ENCODE assay signal across 8 cellular contexts in the genomic region with DNA sequence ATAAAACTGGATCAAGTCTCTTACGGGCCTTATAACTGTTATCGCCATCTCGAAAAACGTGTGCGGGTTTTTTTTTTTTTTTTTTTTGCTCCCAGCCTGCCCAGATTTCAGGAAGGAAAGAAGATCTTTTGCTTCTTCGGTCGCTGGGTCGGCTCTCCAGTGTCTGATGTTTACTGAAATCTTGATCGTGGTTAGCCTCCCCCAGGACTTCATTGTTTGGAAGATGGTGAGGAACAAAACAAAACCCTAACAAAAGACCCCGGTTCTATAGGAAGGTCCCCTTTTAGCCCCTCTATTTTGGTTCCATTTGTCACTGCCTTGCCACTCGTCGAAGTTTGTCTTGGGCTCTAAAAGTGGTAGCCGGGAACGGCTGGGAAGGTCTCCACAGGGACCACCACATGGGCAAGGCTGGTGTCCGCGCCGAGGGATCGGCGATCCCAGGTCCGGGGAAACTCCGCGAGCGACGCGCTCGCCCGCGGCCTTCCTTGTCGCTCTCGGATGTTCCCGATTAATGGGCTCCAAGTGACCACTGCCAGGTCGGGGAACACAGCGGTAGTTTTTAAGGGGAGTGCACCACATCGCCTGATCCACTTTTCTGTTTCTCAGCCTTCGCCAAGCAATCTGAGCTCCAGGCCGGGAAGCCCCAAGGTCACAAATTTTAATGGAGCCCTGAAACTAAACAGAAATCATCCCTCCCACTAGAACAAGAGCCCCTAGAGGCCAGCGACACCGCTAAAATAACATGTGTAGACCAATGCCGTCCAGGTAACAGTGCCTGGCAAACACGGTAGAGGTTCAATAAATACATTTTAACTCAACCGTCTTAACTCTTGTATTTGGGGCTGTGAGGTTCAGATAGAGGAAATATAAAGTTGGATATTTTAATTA. TPM values are rescaled to one million over a fixed set of nuclear protein-coding genes. Genes with fewer than 3 reads are reported as not detected.
A peak's percentile ranks its signal among the peaks of the same experiment; 100 is the strongest.
DNase-seq lines count a peak whose midpoint lies in the region; ATAC-seq and TF ChIP-seq lines count a peak whose summit lies in the region.

No MANE protein-coding gene starts in this region.

- H3K4me1 ChIP-seq in Caco-2 = no peaks in the 10 kb centered on the region
- peaks cover 16% of the 10 kb centered on the region for H3K4me1 ChIP-seq in KMS-11 (ENCODE audit: low read depth, poor library complexity, severe bottlenecking)
- H3K4me1 ChIP-seq in SJSA1 (replicated peaks) = no peaks in the 10 kb centered on the region
- H3K4me1 ChIP-seq in osteoblast (ENCODE audit: insufficient read depth, low read length) = peaks cover 14% of the 10 kb centered on the region

- CTCF ChIA-PET in Caco-2 (lab: Charles Lee) = interaction anchor here (0.7 to 2.2 kb wide), 3 partner anchors 13 to 59 kb away, joined by 3 to 11 read pairs (median 4); no protein-coding TSS in a partner anchor

- H3K79me2 ChIP-seq in KMS-11 (ENCODE audit: insufficient read depth, low read depth) (no peaks in the 10 kb centered on the region), osteoblast (ENCODE audit: insufficient read depth, low read length) (no peaks in the 10 kb centered on the region)

- H3K4me3 ChIP-seq in Caco-2 (ENCODE audit: low read depth, low read length) (peak overlapping the region; percentile 62), KMS-11 (IDR thresholded peaks at IDR 0.05; ENCODE audit: insufficient read depth, low read depth, low read length) (peak overlapping the region; percentile 30), SJSA1 (peak overlapping the region; percentile 56), osteoblast (ENCODE audit: insufficient read depth, low read length) (peak overlapping the region; percentile 85)

- ATAC-seq in GM19463 (IDR thresholded peaks at IDR 0.05; ENCODE audit: unreplicated experiment) (peak; percentile 9), Right ventricle myocardium superior (ENCODE audit: poor library complexity) (peak; percentile 59)

- H2AFZ ChIP-seq in KMS-11 (ENCODE audit: low read depth) = peak overlapping the region; percentile 78
- peak overlapping the region; percentile 93 for H2AFZ ChIP-seq in osteoblast (ENCODE audit: low read length)

- no peaks in the 10 kb centered on the region for H3K9me3 Mint-ChIP-seq in Caco-2 (ENCODE audit: unreplicated experiment)
- no peaks in the 10 kb centered on the region for H3K9me3 Mint-ChIP-seq in activated naive CD8-positive, alpha-beta T cell (ENCODE audit: low read depth)

- POLR2A ChIA-PET in Caco-2 (lab: Charles Lee) = interaction anchor here (1.0 to 2.5 kb wide), 3 partner anchors 19 to 31 kb away, joined by 5 to 38 read pairs (median 18); a partner anchor contains a TSS

- TF ChIP-seq CTCF in Caco-2 (IDR thresholded peaks at IDR 0.05; ENCODE audit: insufficient read depth in 1 of 2, low read depth in 1 of 2, low read length in 1 of 2, severe bottlenecking in 1 of 2, unreplicated experiment in 1 of 2) = peak in 1 of 2 experiments; percentile 34
- TF ChIP-seq CTCF in KMS-11 (conservative IDR thresholded peaks at IDR 0.05; ENCODE audit: low read depth, low read length) = no peak
- peak; percentile 18 for TF ChIP-seq CTCF in osteoblast (IDR thresholded peaks at IDR 0.05; ENCODE audit: extremely low read depth, low read depth, low read length)

- DNase-seq in Caco-2 = peak; percentile 69 to 71
- DNase-seq in SJSA1 (ENCODE audit: low read depth in 1 of 2, low spot score in 2 of 2) = peak; percentile 61 to 79
- DNase-seq in Right ventricle myocardium superior = peak; percentile 68
- DNase-seq in osteoblast (ENCODE audit: insufficient read length, low spot score, missing footprints) = no peak
- DNase-seq in HuH-7 (ENCODE audit: low spot score) = no peak

- peak overlapping the region; percentile 95 for H3K27ac ChIP-seq in KMS-11
- H3K27ac ChIP-seq in SJSA1 = peak overlapping the region; percentile 84
- peak overlapping the region; percentile 95 for H3K27ac ChIP-seq in osteoblast (ENCODE audit: low read depth, low read length)

- peak overlapping the region; percentile 95 for H3K4me3 Mint-ChIP-seq in Caco-2 (ENCODE audit: unreplicated experiment)
- H3K4me3 Mint-ChIP-seq in activated naive CD8-positive, alpha-beta T cell = peak overlapping the region; percentile 95

- H3K27ac Mint-ChIP-seq in Caco-2 (ENCODE audit: unreplicated experiment) = peak overlapping the region; percentile 98
- peak overlapping the region; percentile 97 for H3K27ac Mint-ChIP-seq in activated naive CD8-positive, alpha-beta T cell

- intact Hi-C loops in Caco-2 (cut with micrococcal nuclease; ENCODE audit: unreplicated experiment) = loop anchor here (1.0 to 2.0 kb wide), 5 partner anchors 26 to 86 kb away; a partner anchor contains a TSS
- intact Hi-C loops in Right ventricle myocardium superior (cut with DNase I) = loop anchor here (2.0 to 5.0 kb wide), 2 partner anchors 46 to 86 kb away; no protein-coding TSS in a partner anchor

- H3K9ac ChIP-seq in KMS-11 = peak overlapping the region; percentile 92

- H3K4me2 ChIP-seq in KMS-11 (peak overlapping the region; percentile 67), osteoblast (ENCODE audit: insufficient read depth, low read length) (peak overlapping the region; percentile 87)

- H3K4me1 Mint-ChIP-seq in Caco-2 (ENCODE audit: low read depth, unreplicated experiment) = no peaks in the 10 kb centered on the region
- peaks cover 16% of the 10 kb centered on the region for H3K4me1 Mint-ChIP-seq in activated naive CD8-positive, alpha-beta T cell (ENCODE audit: low read depth)

- H3K36me3 ChIP-seq in Caco-2 (ENCODE audit: control insufficient read depth, insufficient read depth, low read length) (no peaks in the 10 kb centered on the region), KMS-11 (ENCODE audit: insufficient read depth) (no peaks in the 10 kb centered on the region; the same call in 1 of the 2 replicates), SJSA1 (peaks cover 11% of the 10 kb centered on the region), osteoblast (ENCODE audit: insufficient read depth, low read length) (peaks cover 14% of the 10 kb centered on the region)

- H3K36me3 Mint-ChIP-seq in Caco-2 (ENCODE audit: insufficient read depth, unreplicated experiment) = peaks cover 33% of the 10 kb centered on the region
- no peaks in the 10 kb centered on the region for H3K36me3 Mint-ChIP-seq in activated naive CD8-positive, alpha-beta T cell

- no peaks in the 10 kb centered on the region for H3K27me3 ChIP-seq in Caco-2 (replicated peaks; ENCODE audit: control insufficient read depth, insufficient read depth, low read length)
- H3K27me3 ChIP-seq in KMS-11 (ENCODE audit: insufficient read depth, low read depth) = no peaks in the 10 kb centered on the region
- H3K27me3 ChIP-seq in SJSA1 (replicated peaks) = no peaks in the 10 kb centered on the region
- no peaks in the 10 kb centered on the region for H3K27me3 ChIP-seq in osteoblast (ENCODE audit: insufficient read depth, low read length)

- BruUV-seq in Caco-2 (replicated peaks; lab: Mats Ljungman, UMichigan) = TSS peak; percentile 83

- H4K20me1 ChIP-seq in KMS-11 (ENCODE audit: insufficient read depth) = no peaks in the 10 kb centered on the region
- H4K20me1 ChIP-seq in osteoblast (ENCODE audit: insufficient read depth, low read length) = no peaks in the 10 kb centered on the region

- H3K27me3 Mint-ChIP-seq in Caco-2 (ENCODE audit: insufficient read depth, unreplicated experiment) = no peaks in the 10 kb centered on the region
- H3K27me3 Mint-ChIP-seq in activated naive CD8-positive, alpha-beta T cell = no peaks in the 10 kb centered on the region

- no peaks in the 10 kb centered on the region for H3K9me3 ChIP-seq in Caco-2
- no peaks in the 10 kb centered on the region for H3K9me3 ChIP-seq in SJSA1 (replicated peaks)
- H3K9me3 ChIP-seq in osteoblast (ENCODE audit: low read depth, low read length) = no peaks in the 10 kb centered on the region

RNA-seq across cellular contexts. Expression of a gene that starts 27.0 kb away (rescaled TPM):
- 47.6 and 48.7 TPM in 2 replicates for total RNA-seq in Caco-2 (2022)
- 38.2 and 61.4 TPM in 2 replicates for total RNA-seq in SJSA1 (2014; rRNA removed; shearing (Covaris generic))
- 15.7 TPM for total RNA-seq in Right ventricle myocardium superior
- total RNA-seq in osteoblast = 53.6 and 63.6 TPM in 2 replicates

Comparison
In these comparisons a context has a peak if more than half of its experiments do, and no peak if none do; other contexts are left out.
1. DNase-seq: peak in Caco-2 (2 of 2), SJSA1 (2 of 2) and Right ventricle myocardium superior (single experiment); none in osteoblast (single experiment) and HuH-7 (single experiment).
2. H3K4me3 ChIP-seq: peak in every context shown above with its lines; median percentile 85 in osteoblast; 62 in Caco-2; 56 in SJSA1; 30 in KMS-11.
3. Peak in every context shown above with its lines, with median percentiles within 50 percentile points of each other: H3K27ac ChIP-seq.